In the genomic region with DNA sequence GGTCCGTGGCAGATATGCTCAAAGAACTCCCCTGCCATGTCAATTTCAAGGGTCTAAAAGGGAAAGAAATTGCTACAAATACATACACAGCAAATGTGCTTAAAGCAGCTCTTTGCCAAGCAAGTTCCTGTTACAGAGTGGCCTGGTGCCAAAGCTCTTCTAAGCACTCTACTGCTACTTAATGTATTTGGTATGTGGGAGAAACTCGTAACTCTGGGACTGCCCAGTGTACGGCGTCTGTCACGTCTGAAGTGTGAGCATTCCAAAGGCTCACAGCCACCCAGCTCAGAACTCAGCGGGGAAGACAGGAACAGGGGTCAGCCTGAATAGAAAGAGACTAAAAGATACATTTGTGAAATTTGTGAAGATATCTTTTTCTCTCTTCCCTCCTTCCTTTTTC, we compare ENCODE assay signal across 7 cellular contexts. TPM values are rescaled to one million over a fixed set of nuclear protein-coding genes. Genes with fewer than 3 reads are reported as not detected.
DNase-seq lines count a peak whose midpoint lies in the region; ATAC-seq and TF ChIP-seq lines count a peak whose summit lies in the region.

No MANE protein-coding gene starts in this region.

- H3K4me3 ChIP-seq in fibroblast of pulmonary artery (replicated peaks; ENCODE audit: low read depth, low read length) = peak overlapping the region; percentile 36
- peak overlapping the region; percentile 53 for H3K4me3 ChIP-seq in osteoblast (ENCODE audit: insufficient read depth, low read length)

- no peaks in the 10 kb centered on the region for H3K27me3 Mint-ChIP-seq in activated CD4-positive, alpha-beta T cell treated with anti-CD3 and anti-CD28 coated beads, Interleukin-2, amount 10 ng/mL, durations not matched to agents 24 days and 14 days

- H3K9me3 Mint-ChIP-seq in activated CD4-positive, alpha-beta T cell treated with anti-CD3 and anti-CD28 coated beads, Interleukin-2, amount 10 ng/mL, durations not matched to agents 24 days and 14 days = no peaks in the 10 kb centered on the region

- peak overlapping the region; percentile 88 for H3K27ac ChIP-seq in osteoblast (ENCODE audit: low read depth, low read length)

- peaks cover 54% of the 10 kb centered on the region for H3K4me1 ChIP-seq in osteoblast (ENCODE audit: insufficient read depth, low read length)

- H3K36me3 ChIP-seq in osteoblast (ENCODE audit: insufficient read depth, low read length) = no peaks in the 10 kb centered on the region

- no peak overlapping the region for H3K27ac Mint-ChIP-seq in activated CD4-positive, alpha-beta T cell treated with anti-CD3 and anti-CD28 coated beads, Interleukin-2, amount 10 ng/mL, durations not matched to agents 24 days and 14 days

- no peaks in the 10 kb centered on the region for H3K9me3 ChIP-seq in osteoblast (ENCODE audit: low read depth, low read length)

- H3K4me3 Mint-ChIP-seq in activated CD4-positive, alpha-beta T cell treated with anti-CD3 and anti-CD28 coated beads, Interleukin-2, amount 10 ng/mL, durations not matched to agents 24 days and 14 days = no peak overlapping the region

- H3K36me3 Mint-ChIP-seq in activated CD4-positive, alpha-beta T cell treated with anti-CD3 and anti-CD28 coated beads, Interleukin-2, amount 10 ng/mL, durations not matched to agents 24 days and 14 days (ENCODE audit: low read depth) = no peaks in the 10 kb centered on the region

- peak overlapping the region; percentile 79 for H3K4me2 ChIP-seq in osteoblast (ENCODE audit: insufficient read depth, low read length)

- intact Hi-C loops in activated CD4-positive, alpha-beta T cell treated with anti-CD3 and anti-CD28 coated beads, Interleukin-2, amount 10 ng/mL, durations not matched to agents 24 days and 14 days (cut with micrococcal nuclease) = no loop called here

- DNase-seq in HS-27A (ENCODE audit: low read depth) = peak; percentile 96
- DNase-seq in RPMI7951 (ENCODE audit: low read depth) = peak; percentile 98
- peak; percentile 99 for DNase-seq in fibroblast of pulmonary artery (ENCODE audit: low read depth)
- DNase-seq in osteoblast (ENCODE audit: insufficient read length, low spot score, missing footprints) = peak; percentile 43
- DNase-seq in activated CD4-positive, alpha-beta T cell treated with anti-CD3 and anti-CD28 coated beads, Interleukin-2, amount 10 ng/mL, durations not matched to agents 24 days and 14 days = no peak

- H3K79me2 ChIP-seq in osteoblast (ENCODE audit: insufficient read depth, low read length) = peaks cover 84% of the 10 kb centered on the region

- no peak overlapping the region for H2AFZ ChIP-seq in osteoblast (ENCODE audit: low read length)

- no peaks in the 10 kb centered on the region for H3K27me3 ChIP-seq in osteoblast (ENCODE audit: insufficient read depth, low read length)

- TF ChIP-seq CTCF in fibroblast of pulmonary artery (IDR thresholded peaks at IDR 0.05; ENCODE audit: low read length, missing control alignments) (no peak), osteoblast (IDR thresholded peaks at IDR 0.05; ENCODE audit: extremely low read depth, low read depth, low read length) (no peak)

- peaks cover 6% of the 10 kb centered on the region for H4K20me1 ChIP-seq in osteoblast (ENCODE audit: insufficient read depth, low read length)

- no peak for ATAC-seq in GM21367 (IDR thresholded peaks at IDR 0.05; ENCODE audit: unreplicated experiment)
- ATAC-seq in GM21786 (IDR thresholded peaks at IDR 0.05; ENCODE audit: unreplicated experiment) = no peak

- no peaks in the 10 kb centered on the region for H3K4me1 Mint-ChIP-seq in activated CD4-positive, alpha-beta T cell treated with anti-CD3 and anti-CD28 coated beads, Interleukin-2, amount 10 ng/mL, durations not matched to agents 24 days and 14 days

RNA-seq across cellular contexts. Expression of gene RBMS3, which starts 54.6 kb away (rescaled TPM):
- total RNA-seq in RPMI7951 (2014; rRNA removed; shearing (Covaris generic)) = 12.6 and 22.8 TPM in 2 replicates
- total RNA-seq in osteoblast = 80.4 and 81.1 TPM in 2 replicates
- 4.3 and 5.0 TPM in 2 replicates for total RNA-seq in activated CD4-positive, alpha-beta T cell treated with anti-CD3 and anti-CD28 coated beads, Interleukin-2, amount 10 ng/mL, durations not matched to agents 24 days and 14 days
